ENCODE assay signal across 11 cellular contexts in the genomic region with DNA sequence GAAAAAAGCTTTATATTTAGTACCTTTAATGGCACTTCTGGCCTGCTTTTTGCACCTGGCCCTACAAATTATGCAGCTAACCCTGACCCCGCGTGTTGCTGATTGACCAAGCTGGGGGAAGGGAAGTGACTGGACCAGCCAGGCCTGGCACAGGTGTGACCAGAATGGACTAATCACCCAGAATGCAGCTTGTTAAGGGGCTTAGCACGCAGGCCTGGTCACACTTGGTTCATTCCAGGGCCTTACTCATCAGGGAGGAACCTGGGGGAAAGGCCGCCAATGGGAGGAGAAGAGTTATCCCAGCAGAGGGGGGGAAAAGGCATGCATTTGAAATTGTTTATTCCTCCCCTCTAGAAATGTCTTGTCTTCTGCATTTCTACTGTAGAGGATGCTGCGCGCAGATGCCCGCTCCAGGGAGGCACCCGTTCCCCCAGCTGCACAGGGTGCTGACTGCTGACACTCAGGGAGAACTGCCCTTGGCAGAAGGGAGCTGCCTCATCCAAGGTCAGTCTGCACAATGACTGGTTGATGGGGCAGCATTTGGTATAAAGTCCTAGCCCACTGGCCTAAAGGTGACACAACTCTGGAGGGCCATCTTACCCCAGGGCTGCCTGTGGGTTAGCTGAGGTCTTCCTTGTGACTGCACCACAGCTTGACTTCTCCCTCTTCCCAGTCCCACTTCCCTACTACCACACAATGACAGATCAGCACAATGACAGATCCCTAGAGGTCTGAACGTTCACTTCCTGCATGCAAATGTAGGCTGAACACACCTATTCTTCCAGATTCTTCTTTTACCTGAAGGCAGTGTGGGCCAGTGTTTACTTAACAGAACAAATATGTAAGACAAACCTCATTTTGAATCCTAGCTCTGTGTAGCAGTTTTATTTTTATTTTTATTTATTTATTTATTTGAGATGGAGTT. TPM values are rescaled to one million over a fixed set of nuclear protein-coding genes. Genes with fewer than 3 reads are reported as not detected.
A peak's percentile ranks its signal among the peaks of the same experiment; 100 is the strongest.
DNase-seq lines count a peak whose midpoint lies in the region; ATAC-seq, FAIRE-seq and TF ChIP-seq lines count a peak whose summit lies in the region.
"Had no signal": no experiment of that assay in that cellular context is flagged by ENCODE, and none has a peak within 500 bp of the region (broad histone marks: within the 10 kb centered on the region; RNA-seq: fewer than 3 reads in every experiment).

No MANE protein-coding gene starts in this region.

- 63 to 70% methylated on average over 9 of the region's 9 CpGs for WGBS in testis, 2 donors

- peak; percentile 38 for FAIRE-seq in kidney (lab: Jason Lieb, UNC)

- peak overlapping the region; percentile 29 for H3K9ac ChIP-seq in adipocyte (ENCODE audit: low read length)
- H3K9ac ChIP-seq in kidney (ENCODE audit: low read length in 2 of 2): peak overlapping the region in 1 of 2 donors; percentile 53

- H3K27ac ChIP-seq in kidney (ENCODE audit: low read depth in 2 of 2, low read length in 2 of 2) (peak overlapping the region in 1 of 2 donors; percentile 47), testis (no peak overlapping the region)

- TF ChIP-seq CTCF in kidney (IDR thresholded peaks at IDR 0.05; ENCODE audit: borderline replicate concordance, extremely low read depth, insufficient read depth): no peak
- no peak for TF ChIP-seq CTCF in testis (IDR thresholded peaks at IDR 0.05)

- intact Hi-C loops in kidney (cut with DNase I): no loop called here
- intact Hi-C loops in testis (cut with DNase I; ENCODE audit: low total_unique reads): no loop called here

- H3K4me1 ChIP-seq in adipocyte (ENCODE audit: control insufficient read depth, insufficient read depth, low read length): peaks cover 65% of the 10 kb centered on the region
- H3K4me1 ChIP-seq in kidney (ENCODE audit: control insufficient read depth in 1 of 2, insufficient read depth in 1 of 2, low read depth in 1 of 2, low read length in 2 of 2): peaks cover 17 to 25% of the 10 kb centered on the region in 2 donors
- H3K4me1 ChIP-seq in testis: peaks cover 8% of the 10 kb centered on the region

- H3K9me3 ChIP-seq in adipocyte (ENCODE audit: control insufficient read depth, low read length) (no peaks in the 10 kb centered on the region), kidney (ENCODE audit: control insufficient read depth in 1 of 2, low read length in 2 of 2) (no peaks in the 10 kb centered on the region), testis (no peaks in the 10 kb centered on the region)

- H3K27me3 ChIP-seq in adipocyte (replicated peaks; ENCODE audit: control insufficient read depth, insufficient read depth, low read length) (no peaks in the 10 kb centered on the region), testis (no peaks in the 10 kb centered on the region)

- peaks cover 81% of the 10 kb centered on the region for H3K36me3 ChIP-seq in adipocyte (ENCODE audit: control insufficient read depth, insufficient read depth, low read length, severe bottlenecking)
- peaks cover 2 to 5% of the 10 kb centered on the region in 2 donors for H3K36me3 ChIP-seq in kidney (ENCODE audit: control insufficient read depth in 1 of 2, insufficient read depth in 2 of 2, low read length in 2 of 2)
- H3K36me3 ChIP-seq in testis (ENCODE audit: low read depth, missing control alignments): no peaks in the 10 kb centered on the region

- ATAC-seq in HG02588 (IDR thresholded peaks at IDR 0.05; ENCODE audit: unreplicated experiment) (no peak), GM21529 (IDR thresholded peaks at IDR 0.05; ENCODE audit: unreplicated experiment) (no peak)

- H3K4me3 ChIP-seq in adipocyte (ENCODE audit: low read length): peak overlapping the region; percentile 29
- H3K4me3 ChIP-seq in kidney (ENCODE audit: low read length in 2 of 2): no peak overlapping the region
- no peak overlapping the region for H3K4me3 ChIP-seq in testis

- TF ChIP-seq POLR2A in testis (IDR thresholded peaks at IDR 0.05): no peak

- DNase-seq in NCI-H146 (lab: John Stamatoyannopoulos, UW): peak; percentile 9
- DNase-seq in NCI-H146 treated with DMSO at 0.1 percent for 48 hours (lab: John Stamatoyannopoulos, UW; ENCODE audit: unreplicated experiment): no peak
- no peak for DNase-seq in adipocyte (ENCODE audit: low read depth)
- DNase-seq in kidney: peak; percentile 92
- DNase-seq in testis: peak; percentile 37
- no peak for DNase-seq in NCI-H2171 treated with DMSO at 0.1 percent for 48 hours (lab: John Stamatoyannopoulos, UW)
- DNase-seq: 8988T, aorta had no signal

RNA-seq across cellular contexts. Expression of gene DHCR24, which starts 29.0 kb away (rescaled TPM):
- total RNA-seq in kidney: 91.7 TPM
- polyA plus RNA-seq in kidney (ENCODE audit: insufficient read depth, low read depth, low replicate concordance): 33.7 TPM
- 10 to 100 TPM; 48.5 to 75.7 TPM for total RNA-seq in testis
- polyA plus RNA-seq in testis (ENCODE audit: insufficient read depth, low read depth, low replicate concordance): 127 TPM

RNA-seq across cellular contexts. Expression of gene TTC22, which starts 56.9 kb away (rescaled TPM):
- total RNA-seq in kidney (16.5 TPM), testis (1 to 10 TPM in 1 of 2 donors, under 1 TPM in 1; 0.94 to 2.4 TPM)
- polyA plus RNA-seq in kidney (ENCODE audit: insufficient read depth, low read depth, low replicate concordance) (9.6 TPM), testis (ENCODE audit: insufficient read depth, low read depth, low replicate concordance) (1.7 TPM)
- total RNA-seq: glomerular endothelial cell had no signal

Comparison
In these comparisons a context has a peak if more than half of its experiments do, and no peak if none do; other contexts are left out.
1. DNase-seq: peak in NCI-H146 (single experiment), kidney (single experiment) and testis (single experiment); none in NCI-H146 treated with DMSO at 0.1 percent for 48 hours (single experiment), adipocyte (single experiment) and NCI-H2171 treated with DMSO at 0.1 percent for 48 hours (single experiment).